1 cellular context compared by ENCODE assay signal in the genomic region with DNA sequence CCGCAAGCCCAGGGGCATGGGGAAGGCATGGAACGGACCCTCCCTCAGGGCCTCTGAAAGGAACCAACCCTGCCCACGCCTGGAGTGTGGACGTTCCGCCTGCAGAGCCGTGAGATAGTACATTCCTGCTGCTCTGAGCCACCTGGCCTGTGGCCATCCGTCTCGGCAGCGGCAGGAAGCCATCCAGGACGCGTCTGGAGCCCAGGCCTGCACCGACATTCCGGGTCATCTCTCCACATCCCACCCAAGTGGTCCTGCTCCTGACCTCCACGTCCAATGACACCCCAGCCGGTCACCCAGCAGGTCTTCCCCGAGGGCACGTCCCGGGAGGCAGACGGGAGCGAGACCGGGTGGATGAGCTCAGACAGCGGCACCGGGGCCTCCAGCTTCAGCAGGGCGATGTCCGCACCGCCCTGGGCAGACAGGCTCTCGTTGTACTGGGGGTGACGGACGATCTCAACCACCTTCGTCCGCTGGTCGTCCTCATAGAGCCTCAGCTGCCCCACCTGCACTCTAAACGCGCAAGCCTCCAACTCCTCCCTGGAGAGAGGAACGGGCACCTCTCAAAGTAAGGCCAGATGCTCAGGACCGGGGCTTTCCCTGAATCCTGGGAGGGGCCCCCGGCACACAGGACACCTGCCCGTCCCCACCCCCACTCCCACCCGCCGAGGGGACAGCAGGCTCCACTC.
TF ChIP-seq lines count a peak whose summit lies in the region.

No MANE protein-coding gene starts in this region.

TF ChIP-seq in IMR-90, 13 proteins besides CTCF, POLR2A, EP300 and RAD21 (continued from another document):
- TF ChIP-seq, protein P1, sequence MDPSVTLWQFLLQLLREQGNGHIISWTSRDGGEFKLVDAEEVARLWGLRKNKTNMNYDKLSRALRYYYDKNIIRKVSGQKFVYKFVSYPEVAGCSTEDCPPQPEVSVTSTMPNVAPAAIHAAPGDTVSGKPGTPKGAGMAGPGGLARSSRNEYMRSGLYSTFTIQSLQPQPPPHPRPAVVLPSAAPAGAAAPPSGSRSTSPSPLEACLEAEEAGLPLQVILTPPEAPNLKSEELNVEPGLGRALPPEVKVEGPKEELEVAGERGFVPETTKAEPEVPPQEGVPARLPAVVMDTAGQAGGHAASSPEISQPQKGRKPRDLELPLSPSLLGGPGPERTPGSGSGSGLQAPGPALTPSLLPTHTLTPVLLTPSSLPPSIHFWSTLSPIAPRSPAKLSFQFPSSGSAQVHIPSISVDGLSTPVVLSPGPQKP (IDR thresholded peaks at IDR 0.05; ENCODE audit: borderline replicate concordance, low read depth, low read length), result no peak
- no peak for TF ChIP-seq CEBPB (IDR thresholded peaks at IDR 0.05; ENCODE audit: low read depth, low read length)
TF ChIP-seq in IMR-90: peak in this region for 0.
